1 cellular context compared by ENCODE assay signal in genomic region chr17:71978435-71978834, GRCh38.
TF ChIP-seq lines count a peak whose summit lies in the region.

No MANE protein-coding gene starts in this region.

TF ChIP-seq in SK-N-SH treated with all-trans-retinoic acid at 6 μM for 48 hours, 23 proteins besides CTCF, POLR2A, EP300 and RAD21 (continued from another document):
- TF ChIP-seq, protein P1, sequence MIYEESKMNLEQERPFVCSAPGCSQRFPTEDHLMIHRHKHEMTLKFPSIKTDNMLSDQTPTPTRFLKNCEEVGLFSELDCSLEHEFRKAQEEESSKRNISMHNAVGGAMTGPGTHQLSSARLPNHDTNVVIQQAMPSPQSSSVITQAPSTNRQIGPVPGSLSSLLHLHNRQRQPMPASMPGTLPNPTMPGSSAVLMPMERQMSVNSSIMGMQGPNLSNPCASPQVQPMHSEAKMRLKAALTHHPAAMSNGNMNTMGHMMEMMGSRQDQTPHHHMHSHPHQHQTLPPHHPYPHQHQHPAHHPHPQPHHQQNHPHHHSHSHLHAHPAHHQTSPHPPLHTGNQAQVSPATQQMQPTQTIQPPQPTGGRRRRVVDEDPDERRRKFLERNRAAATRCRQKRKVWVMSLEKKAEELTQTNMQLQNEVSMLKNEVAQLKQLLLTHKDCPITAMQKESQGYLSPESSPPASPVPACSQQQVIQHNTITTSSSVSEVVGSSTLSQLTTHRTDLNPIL (CRISPR knock-in tag; IDR thresholded peaks at IDR 0.05; ENCODE audit: low read depth): no peak
- TF ChIP-seq ZFP30 (CRISPR knock-in tag; IDR thresholded peaks at IDR 0.05): no peak
- no peak for TF ChIP-seq ZNF565 (CRISPR knock-in tag; conservative IDR thresholded peaks at IDR 0.05; ENCODE audit: low read depth)
- TF ChIP-seq ZNF8 (CRISPR knock-in tag; IDR thresholded peaks at IDR 0.05): no peak
- no peak for TF ChIP-seq ESRRG (CRISPR knock-in tag; IDR thresholded peaks at IDR 0.05)
- TF ChIP-seq TCF4 (CRISPR knock-in tag; IDR thresholded peaks at IDR 0.05; ENCODE audit: borderline replicate concordance): no peak
- TF ChIP-seq CSDC2 (CRISPR knock-in tag; IDR thresholded peaks at IDR 0.05): no peak
- TF ChIP-seq RARB (CRISPR knock-in tag; IDR thresholded peaks at IDR 0.05): no peak
- TF ChIP-seq, protein P2, sequence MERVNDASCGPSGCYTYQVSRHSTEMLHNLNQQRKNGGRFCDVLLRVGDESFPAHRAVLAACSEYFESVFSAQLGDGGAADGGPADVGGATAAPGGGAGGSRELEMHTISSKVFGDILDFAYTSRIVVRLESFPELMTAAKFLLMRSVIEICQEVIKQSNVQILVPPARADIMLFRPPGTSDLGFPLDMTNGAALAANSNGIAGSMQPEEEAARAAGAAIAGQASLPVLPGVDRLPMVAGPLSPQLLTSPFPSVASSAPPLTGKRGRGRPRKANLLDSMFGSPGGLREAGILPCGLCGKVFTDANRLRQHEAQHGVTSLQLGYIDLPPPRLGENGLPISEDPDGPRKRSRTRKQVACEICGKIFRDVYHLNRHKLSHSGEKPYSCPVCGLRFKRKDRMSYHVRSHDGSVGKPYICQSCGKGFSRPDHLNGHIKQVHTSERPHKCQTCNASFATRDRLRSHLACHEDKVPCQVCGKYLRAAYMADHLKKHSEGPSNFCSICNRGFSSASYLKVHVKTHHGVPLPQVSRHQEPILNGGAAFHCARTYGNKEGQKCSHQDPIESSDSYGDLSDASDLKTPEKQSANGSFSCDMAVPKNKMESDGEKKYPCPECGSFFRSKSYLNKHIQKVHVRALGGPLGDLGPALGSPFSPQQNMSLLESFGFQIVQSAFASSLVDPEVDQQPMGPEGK (CRISPR knock-in tag; IDR thresholded peaks at IDR 0.05; ENCODE audit: borderline replicate concordance): no peak
- no peak for TF ChIP-seq GLIS3 (CRISPR knock-in tag; IDR thresholded peaks at IDR 0.05)
- no peak for TF ChIP-seq SNAI2 (CRISPR knock-in tag; IDR thresholded peaks at IDR 0.05)
- no peak for TF ChIP-seq PPARA (CRISPR knock-in tag; IDR thresholded peaks at IDR 0.05; ENCODE audit: borderline replicate concordance)
